In the genomic region with DNA sequence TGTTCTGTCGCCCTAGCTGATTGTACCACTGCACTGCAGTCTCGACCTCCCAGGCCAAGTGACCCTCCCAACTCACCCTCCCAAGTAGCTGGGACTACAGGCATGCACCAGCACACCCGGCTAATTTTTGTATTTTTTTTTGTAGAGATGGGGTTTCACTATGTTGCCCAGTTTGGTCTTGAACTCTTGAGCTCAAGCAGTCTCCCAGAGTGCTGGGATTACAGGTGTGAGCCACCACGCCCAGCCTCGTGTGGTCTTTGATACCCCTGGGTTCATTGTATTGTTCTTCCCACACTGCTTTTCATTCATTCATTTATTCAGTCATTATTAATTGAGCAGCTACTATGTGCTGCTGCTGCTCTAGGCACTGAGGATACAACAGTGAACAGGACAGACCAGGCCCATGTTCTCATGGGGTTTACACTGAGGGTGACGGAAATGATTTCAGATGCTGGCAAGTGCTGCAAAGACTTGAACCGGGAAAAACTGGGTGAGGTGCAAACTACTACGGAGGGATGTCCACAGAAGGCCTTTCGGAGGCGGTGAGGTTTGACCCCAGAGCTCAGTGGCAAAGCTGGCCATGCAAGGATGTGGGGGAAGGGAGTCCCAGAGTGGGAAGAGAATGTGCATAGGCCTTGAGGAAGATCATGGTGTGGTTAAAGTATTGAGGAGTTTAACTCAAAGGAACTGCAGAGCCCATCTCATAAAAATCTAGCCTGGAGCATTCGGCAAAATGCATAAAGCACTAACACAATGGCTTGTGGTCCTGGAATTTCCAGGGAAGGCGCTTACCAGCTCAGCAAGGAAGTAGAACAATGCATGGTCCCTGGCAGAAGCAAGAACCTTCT, we compare ENCODE assay signal across 1 cellular context.
TF ChIP-seq lines count a peak whose summit lies in the region.

No MANE protein-coding gene starts in this region.

TF ChIP-seq in HepG2, 621 proteins besides CTCF, POLR2A, EP300 and RAD21:
- no peak for TF ChIP-seq ZNF180 (CRISPR knock-in tag; IDR thresholded peaks at IDR 0.05; ENCODE audit: borderline replicate concordance, low read depth)
- peak; percentile 75 for TF ChIP-seq ZNF24 (IDR thresholded peaks at IDR 0.05)
- TF ChIP-seq KDM3A (CRISPR knock-in tag; IDR thresholded peaks at IDR 0.05; ENCODE audit: low read depth): no peak
- no peak for TF ChIP-seq DNMT3B (CRISPR knock-in tag; conservative IDR thresholded peaks at IDR 0.05)
- TF ChIP-seq ZNF121 (CRISPR knock-in tag; IDR thresholded peaks at IDR 0.05): peak; percentile 64; the same call in 1 of the 2 replicates
- TF ChIP-seq, protein P1, sequence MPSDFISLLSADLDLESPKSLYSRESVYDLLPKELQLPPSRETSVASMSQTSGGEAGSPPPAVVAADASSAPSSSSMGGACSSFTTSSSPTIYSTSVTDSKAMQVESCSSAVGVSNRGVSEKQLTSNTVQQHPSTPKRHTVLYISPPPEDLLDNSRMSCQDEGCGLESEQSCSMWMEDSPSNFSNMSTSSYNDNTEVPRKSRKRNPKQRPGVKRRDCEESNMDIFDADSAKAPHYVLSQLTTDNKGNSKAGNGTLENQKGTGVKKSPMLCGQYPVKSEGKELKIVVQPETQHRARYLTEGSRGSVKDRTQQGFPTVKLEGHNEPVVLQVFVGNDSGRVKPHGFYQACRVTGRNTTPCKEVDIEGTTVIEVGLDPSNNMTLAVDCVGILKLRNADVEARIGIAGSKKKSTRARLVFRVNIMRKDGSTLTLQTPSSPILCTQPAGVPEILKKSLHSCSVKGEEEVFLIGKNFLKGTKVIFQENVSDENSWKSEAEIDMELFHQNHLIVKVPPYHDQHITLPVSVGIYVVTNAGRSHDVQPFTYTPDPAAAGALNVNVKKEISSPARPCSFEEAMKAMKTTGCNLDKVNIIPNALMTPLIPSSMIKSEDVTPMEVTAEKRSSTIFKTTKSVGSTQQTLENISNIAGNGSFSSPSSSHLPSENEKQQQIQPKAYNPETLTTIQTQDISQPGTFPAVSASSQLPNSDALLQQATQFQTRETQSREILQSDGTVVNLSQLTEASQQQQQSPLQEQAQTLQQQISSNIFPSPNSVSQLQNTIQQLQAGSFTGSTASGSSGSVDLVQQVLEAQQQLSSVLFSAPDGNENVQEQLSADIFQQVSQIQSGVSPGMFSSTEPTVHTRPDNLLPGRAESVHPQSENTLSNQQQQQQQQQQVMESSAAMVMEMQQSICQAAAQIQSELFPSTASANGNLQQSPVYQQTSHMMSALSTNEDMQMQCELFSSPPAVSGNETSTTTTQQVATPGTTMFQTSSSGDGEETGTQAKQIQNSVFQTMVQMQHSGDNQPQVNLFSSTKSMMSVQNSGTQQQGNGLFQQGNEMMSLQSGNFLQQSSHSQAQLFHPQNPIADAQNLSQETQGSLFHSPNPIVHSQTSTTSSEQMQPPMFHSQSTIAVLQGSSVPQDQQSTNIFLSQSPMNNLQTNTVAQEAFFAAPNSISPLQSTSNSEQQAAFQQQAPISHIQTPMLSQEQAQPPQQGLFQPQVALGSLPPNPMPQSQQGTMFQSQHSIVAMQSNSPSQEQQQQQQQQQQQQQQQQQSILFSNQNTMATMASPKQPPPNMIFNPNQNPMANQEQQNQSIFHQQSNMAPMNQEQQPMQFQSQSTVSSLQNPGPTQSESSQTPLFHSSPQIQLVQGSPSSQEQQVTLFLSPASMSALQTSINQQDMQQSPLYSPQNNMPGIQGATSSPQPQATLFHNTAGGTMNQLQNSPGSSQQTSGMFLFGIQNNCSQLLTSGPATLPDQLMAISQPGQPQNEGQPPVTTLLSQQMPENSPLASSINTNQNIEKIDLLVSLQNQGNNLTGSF (CRISPR knock-in tag; IDR thresholded peaks at IDR 0.05): 0 out of 2 replicates have a peak, but pooled peaks have one; percentile 39
- TF ChIP-seq, protein P2, sequence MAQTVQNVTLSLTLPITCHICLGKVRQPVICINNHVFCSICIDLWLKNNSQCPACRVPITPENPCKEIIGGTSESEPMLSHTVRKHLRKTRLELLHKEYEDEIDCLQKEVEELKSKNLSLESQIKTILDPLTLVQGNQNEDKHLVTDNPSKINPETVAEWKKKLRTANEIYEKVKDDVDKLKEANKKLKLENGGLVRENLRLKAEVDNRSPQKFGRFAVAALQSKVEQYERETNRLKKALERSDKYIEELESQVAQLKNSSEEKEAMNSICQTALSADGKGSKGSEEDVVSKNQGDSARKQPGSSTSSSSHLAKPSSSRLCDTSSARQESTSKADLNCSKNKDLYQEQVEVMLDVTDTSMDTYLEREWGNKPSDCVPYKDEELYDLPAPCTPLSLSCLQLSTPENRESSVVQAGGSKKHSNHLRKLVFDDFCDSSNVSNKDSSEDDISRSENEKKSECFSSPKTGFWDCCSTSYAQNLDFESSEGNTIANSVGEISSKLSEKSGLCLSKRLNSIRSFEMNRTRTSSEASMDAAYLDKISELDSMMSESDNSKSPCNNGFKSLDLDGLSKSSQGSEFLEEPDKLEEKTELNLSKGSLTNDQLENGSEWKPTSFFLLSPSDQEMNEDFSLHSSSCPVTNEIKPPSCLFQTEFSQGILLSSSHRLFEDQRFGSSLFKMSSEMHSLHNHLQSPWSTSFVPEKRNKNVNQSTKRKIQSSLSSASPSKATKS (CRISPR knock-in tag; IDR thresholded peaks at IDR 0.05): no peak
- TF ChIP-seq PHF21A (CRISPR knock-in tag; IDR thresholded peaks at IDR 0.05): no peak
- TF ChIP-seq SOX13 (IDR thresholded peaks at IDR 0.05): no peak
- no peak for TF ChIP-seq SOX13 (CRISPR knock-in tag; conservative IDR thresholded peaks at IDR 0.05 in 1 of 2, IDR thresholded peaks at IDR 0.05 in 1 of 2)
- no peak for TF ChIP-seq NCOA1 (CRISPR knock-in tag; IDR thresholded peaks at IDR 0.05)
- peak; percentile 40 for TF ChIP-seq ZMYM3 (CRISPR knock-in tag; IDR thresholded peaks at IDR 0.05)
- TF ChIP-seq PITX1 (CRISPR knock-in tag; IDR thresholded peaks at IDR 0.05): no peak
- TF ChIP-seq YEATS2 (CRISPR knock-in tag; IDR thresholded peaks at IDR 0.05; ENCODE audit: borderline replicate concordance): no peak
- TF ChIP-seq, protein P3, sequence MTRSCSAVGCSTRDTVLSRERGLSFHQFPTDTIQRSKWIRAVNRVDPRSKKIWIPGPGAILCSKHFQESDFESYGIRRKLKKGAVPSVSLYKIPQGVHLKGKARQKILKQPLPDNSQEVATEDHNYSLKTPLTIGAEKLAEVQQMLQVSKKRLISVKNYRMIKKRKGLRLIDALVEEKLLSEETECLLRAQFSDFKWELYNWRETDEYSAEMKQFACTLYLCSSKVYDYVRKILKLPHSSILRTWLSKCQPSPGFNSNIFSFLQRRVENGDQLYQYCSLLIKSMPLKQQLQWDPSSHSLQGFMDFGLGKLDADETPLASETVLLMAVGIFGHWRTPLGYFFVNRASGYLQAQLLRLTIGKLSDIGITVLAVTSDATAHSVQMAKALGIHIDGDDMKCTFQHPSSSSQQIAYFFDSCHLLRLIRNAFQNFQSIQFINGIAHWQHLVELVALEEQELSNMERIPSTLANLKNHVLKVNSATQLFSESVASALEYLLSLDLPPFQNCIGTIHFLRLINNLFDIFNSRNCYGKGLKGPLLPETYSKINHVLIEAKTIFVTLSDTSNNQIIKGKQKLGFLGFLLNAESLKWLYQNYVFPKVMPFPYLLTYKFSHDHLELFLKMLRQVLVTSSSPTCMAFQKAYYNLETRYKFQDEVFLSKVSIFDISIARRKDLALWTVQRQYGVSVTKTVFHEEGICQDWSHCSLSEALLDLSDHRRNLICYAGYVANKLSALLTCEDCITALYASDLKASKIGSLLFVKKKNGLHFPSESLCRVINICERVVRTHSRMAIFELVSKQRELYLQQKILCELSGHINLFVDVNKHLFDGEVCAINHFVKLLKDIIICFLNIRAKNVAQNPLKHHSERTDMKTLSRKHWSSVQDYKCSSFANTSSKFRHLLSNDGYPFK (CRISPR knock-in tag; IDR thresholded peaks at IDR 0.05; ENCODE audit: borderline replicate concordance): no peak
